2 cellular contexts compared by ENCODE assay signal in genomic region chr11:12807621-12808020, GRCh38.
TF ChIP-seq lines count a peak whose summit lies in the region.

No MANE protein-coding gene starts in this region.

TF ChIP-seq in A549, 52 proteins besides CTCF, POLR2A, EP300 and RAD21:
- TF ChIP-seq HOXA7 (CRISPR knock-in tag; IDR thresholded peaks at IDR 0.05) (no peak), ZFP36 (IDR thresholded peaks at IDR 0.05; ENCODE audit: borderline replicate concordance, partially characterized antibody) (no peak), NR3C1 (IDR thresholded peaks at IDR 0.05) (no peak), CEBPB (IDR thresholded peaks at IDR 0.05) (no peak), TFCP2L1 (CRISPR knock-in tag; IDR thresholded peaks at IDR 0.05) (no peak), HMGXB4 (CRISPR knock-in tag; IDR thresholded peaks at IDR 0.05; ENCODE audit: borderline replicate concordance) (no peak), CBX8 (IDR thresholded peaks at IDR 0.05) (no peak), FOXS1 (CRISPR knock-in tag; IDR thresholded peaks at IDR 0.05) (no peak), KDM1A (IDR thresholded peaks at IDR 0.05; ENCODE audit: low read depth) (no peak), TP53 (CRISPR knock-in tag; IDR thresholded peaks at IDR 0.05) (no peak), POLR2AphosphoS2 (conservative IDR thresholded peaks at IDR 0.05; ENCODE audit: low read length) (no peak), ESRRA (IDR thresholded peaks at IDR 0.05; ENCODE audit: borderline replicate concordance, low read length) (no peak), RARB (CRISPR knock-in tag; IDR thresholded peaks at IDR 0.05) (no peak), EHF (CRISPR knock-in tag; IDR thresholded peaks at IDR 0.05) (no peak), HES2 (IDR thresholded peaks at IDR 0.05) (no peak), RFX5 (IDR thresholded peaks at IDR 0.05) (no peak), RNF2 (IDR thresholded peaks at IDR 0.05; ENCODE audit: borderline replicate concordance, low read depth) (no peak), HOXB13 (CRISPR knock-in tag; IDR thresholded peaks at IDR 0.05; ENCODE audit: low read depth) (no peak), MAFK (IDR thresholded peaks at IDR 0.05; ENCODE audit: partially characterized antibody) (no peak), KDM5A (IDR thresholded peaks at IDR 0.05) (no peak)

TF ChIP-seq in IMR-90, 13 proteins besides CTCF, POLR2A, EP300 and RAD21:
- TF ChIP-seq BHLHE40 (IDR thresholded peaks at IDR 0.05; ENCODE audit: low read depth, low read length): no peak
